10 cellular contexts compared by ENCODE assay signal in the genomic region with DNA sequence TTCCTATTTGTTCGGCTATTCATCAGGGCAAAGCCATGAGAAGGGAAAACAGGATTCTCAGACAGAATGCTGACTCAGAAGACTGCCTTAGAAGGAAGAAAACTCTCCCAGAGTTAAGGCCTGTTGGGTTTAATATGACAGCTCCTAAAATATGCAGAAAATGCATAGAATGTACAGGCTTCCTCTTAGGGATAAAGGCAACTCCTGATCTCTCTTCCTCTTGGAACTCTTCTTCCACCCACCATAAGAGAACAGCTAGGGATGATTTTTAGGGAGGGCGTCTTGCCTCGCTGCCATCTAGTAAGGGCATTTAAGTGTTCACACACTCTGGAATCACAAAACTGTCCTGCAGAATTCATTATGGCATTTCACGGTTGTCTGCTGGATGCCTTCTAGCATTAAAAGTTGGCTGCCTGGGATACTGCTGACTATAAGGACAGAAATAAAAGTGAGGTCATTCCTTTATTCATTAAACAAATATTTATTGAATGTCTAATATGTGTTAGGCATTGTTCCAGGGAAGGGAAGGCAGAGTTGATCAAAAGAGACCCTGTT.
DNase-seq lines count a peak whose midpoint lies in the region; ATAC-seq, FAIRE-seq and TF ChIP-seq lines count a peak whose summit lies in the region.
"Had no signal": no experiment of that assay in that cellular context is flagged by ENCODE, and none has a peak within 500 bp of the region (broad histone marks: within the 10 kb centered on the region; RNA-seq: fewer than 3 reads in every experiment).

No MANE protein-coding gene starts in this region.

- peak overlapping the region; percentile 81 for H3K27ac ChIP-seq in keratinocyte (ENCODE audit: control insufficient read depth, insufficient read depth, low read length)
- peak overlapping the region; percentile 65 to 75 for H3K27ac ChIP-seq in tibial artery
- H3K27ac ChIP-seq: parathyroid adenoma had no signal

- H3K4me1 Mint-ChIP-seq in MCF 10A (ENCODE audit: insufficient read depth, unreplicated experiment), result peaks cover 23% of the 10 kb centered on the region
- peaks cover 35% of the 10 kb centered on the region for H3K4me1 Mint-ChIP-seq in activated CD8-positive, alpha-beta T cell treated with anti-CD3 and anti-CD28 coated beads for 36 hours (ENCODE audit: low read depth)

- no peak overlapping the region for H3K4me3 Mint-ChIP-seq in MCF 10A (ENCODE audit: unreplicated experiment)
- H3K4me3 Mint-ChIP-seq in activated CD8-positive, alpha-beta T cell treated with anti-CD3 and anti-CD28 coated beads for 36 hours, result no peak overlapping the region
- H3K4me3 Mint-ChIP-seq: activated naive CD8-positive, alpha-beta T cell treated with anti-CD3 and anti-CD28 coated beads, Interleukin-2, amount 10 ng/mL, durations not matched to agents 7 days and 5 days had no signal

- no peaks in the 10 kb centered on the region for H3K9me3 Mint-ChIP-seq in MCF 10A (ENCODE audit: unreplicated experiment)
- no peaks in the 10 kb centered on the region for H3K9me3 Mint-ChIP-seq in activated CD8-positive, alpha-beta T cell treated with anti-CD3 and anti-CD28 coated beads for 36 hours
- H3K9me3 Mint-ChIP-seq: activated naive CD8-positive, alpha-beta T cell treated with anti-CD3 and anti-CD28 coated beads, Interleukin-2, amount 10 ng/mL, durations not matched to agents 7 days and 5 days had no signal

- H3K9me1 ChIP-seq in keratinocyte (ENCODE audit: control insufficient read depth, extremely low read depth, insufficient read depth, low read length), result peaks cover 3% of the 10 kb centered on the region

- intact Hi-C loops in MCF 10A (cut with micrococcal nuclease), result no loop called here
- intact Hi-C loops in tibial artery (cut with DNase I; ENCODE audit: low total_unique reads), result no loop called here
- intact Hi-C loops in activated CD8-positive, alpha-beta T cell treated with anti-CD3 and anti-CD28 coated beads for 36 hours (cut with micrococcal nuclease), result no loop called here

- peak overlapping the region; percentile 77 for H3K4me2 ChIP-seq in keratinocyte (ENCODE audit: control insufficient read depth, extremely low read depth, insufficient read depth, low read depth, low read length)

- CTCF ChIA-PET in MCF 10A (lab: Yijun Ruan, JAX), result interaction anchor here (0.5 to 1.4 kb wide), 3 partner anchors 10 to 168 kb away, joined by 3 to 6 read pairs (median 4); no protein-coding TSS in a partner anchor
- CTCF ChIA-PET in activated CD8-positive, alpha-beta T cell treated with anti-CD3 and anti-CD28 coated beads for 36 hours (lab: Charles Lee), result interaction anchor here (1.4 to 3.2 kb wide), 2 partner anchors 15 to 168 kb away, joined by 3 to 14 read pairs; no protein-coding TSS in a partner anchor

- H3K9me3 ChIP-seq in keratinocyte (ENCODE audit: control insufficient read depth, low read depth, low read length) (no peaks in the 10 kb centered on the region), tibial artery (no peaks in the 10 kb centered on the region)

- peaks cover 5% of the 10 kb centered on the region for H3K79me2 ChIP-seq in keratinocyte (ENCODE audit: control insufficient read depth, insufficient read depth, low read length)

- H4K20me1 ChIP-seq in keratinocyte (ENCODE audit: control insufficient read depth, extremely low read depth, insufficient read depth, low read length), result no peaks in the 10 kb centered on the region

- ATAC-seq in GM21528 (IDR thresholded peaks at IDR 0.05; ENCODE audit: low FRiP score, unreplicated experiment) (no peak), HG03095 (IDR thresholded peaks at IDR 0.05; ENCODE audit: unreplicated experiment) (no peak)
- no peak for ATAC-seq in activated CD8-positive, alpha-beta T cell treated with anti-CD3 and anti-CD28 coated beads for 36 hours

- H3K27me3 ChIP-seq in keratinocyte (ENCODE audit: control insufficient read depth, extremely low read depth, insufficient read depth, low read length) (no peaks in the 10 kb centered on the region), tibial artery (no peaks in the 10 kb centered on the region)

- dilution Hi-C loops in keratinocyte (cut with MboI; ENCODE audit: extremely low pct_ligation_motif_present, low sequenced_read_pairs), result no loop called here

- peak overlapping the region in 1 of 3 experiments; percentile 15 for H3K4me3 ChIP-seq in keratinocyte (ENCODE audit: control insufficient read depth in 2 of 3, extremely low read depth in 1 of 3, insufficient read depth in 2 of 3, low read depth in 1 of 3, low read length in 3 of 3)
- no peak overlapping the region for H3K4me3 ChIP-seq in tibial artery

- H3K36me3 Mint-ChIP-seq in MCF 10A (ENCODE audit: insufficient read depth, unreplicated experiment), result peaks cover 51% of the 10 kb centered on the region
- H3K36me3 Mint-ChIP-seq in activated CD8-positive, alpha-beta T cell treated with anti-CD3 and anti-CD28 coated beads for 36 hours (ENCODE audit: low read depth), result peaks cover 28% of the 10 kb centered on the region

- DNase-seq in HS-5 (ENCODE audit: low read depth), result peak; percentile 64
- DNase-seq in MCF 10A (ENCODE audit: unreplicated experiment), result no peak
- no peak for DNase-seq in keratinocyte (ENCODE audit: low read depth, low spot score)
- DNase-seq in tibial artery, result no peak
- DNase-seq in activated gamma-delta T cell treated with Interleukin-2 at 50 U/mL for 16 hours, result no peak
- DNase-seq in activated CD8-positive, alpha-beta T cell treated with anti-CD3 and anti-CD28 coated beads for 36 hours, result no peak
- DNase-seq: activated naive CD8-positive, alpha-beta T cell treated with anti-CD3 and anti-CD28 coated beads, Interleukin-2, amount 10 ng/mL, durations not matched to agents 7 days and 5 days had no signal

- H3K27ac Mint-ChIP-seq in MCF 10A (ENCODE audit: low read depth, unreplicated experiment), result peak overlapping the region; percentile 50
- no peak overlapping the region for H3K27ac Mint-ChIP-seq in activated CD8-positive, alpha-beta T cell treated with anti-CD3 and anti-CD28 coated beads for 36 hours
- H3K27ac Mint-ChIP-seq: activated naive CD8-positive, alpha-beta T cell treated with anti-CD3 and anti-CD28 coated beads, Interleukin-2, amount 10 ng/mL, durations not matched to agents 7 days and 5 days had no signal

- peak overlapping the region; percentile 62 for H3K9ac ChIP-seq in keratinocyte (ENCODE audit: control insufficient read depth, extremely low read depth, insufficient read depth, low read length)
- H3K9ac ChIP-seq: parathyroid adenoma had no signal

- FAIRE-seq in keratinocyte (lab: Jason Lieb, UNC), result peak; percentile 94

- TF ChIP-seq CTCF in MCF 10A (IDR thresholded peaks at IDR 0.05; ENCODE audit: unreplicated experiment) (no peak), keratinocyte (optimal IDR thresholded peaks at IDR 0.05 in 1 of 3, IDR thresholded peaks at IDR 0.05 in 1 of 3, conservative IDR thresholded peaks at IDR 0.05 in 1 of 3; ENCODE audit: extremely low read depth in 1 of 3, insufficient read depth in 2 of 3, low read length in 3 of 3) (no peak), tibial artery (IDR thresholded peaks at IDR 0.05) (no peak)
- TF ChIP-seq CTCF in activated CD8-positive, alpha-beta T cell treated with anti-CD3 and anti-CD28 coated beads for 36 hours (IDR thresholded peaks at IDR 0.05), result no peak

- POLR2A ChIA-PET in MCF 10A (lab: Yijun Ruan, JAX), result no interaction called here
- POLR2A ChIA-PET in activated CD8-positive, alpha-beta T cell treated with anti-CD3 and anti-CD28 coated beads for 36 hours (lab: Charles Lee), result interaction anchor here (1.1 kb wide), 1 partner anchor 15 kb away, joined by 4 read pairs; no protein-coding TSS in a partner anchor

- H2AFZ ChIP-seq in keratinocyte (ENCODE audit: control insufficient read depth, low read length), result no peak overlapping the region
- H2AFZ ChIP-seq: parathyroid adenoma had no signal

- H3K27me3 Mint-ChIP-seq in MCF 10A (ENCODE audit: insufficient read depth, unreplicated experiment), result no peaks in the 10 kb centered on the region
- no peaks in the 10 kb centered on the region for H3K27me3 Mint-ChIP-seq in activated CD8-positive, alpha-beta T cell treated with anti-CD3 and anti-CD28 coated beads for 36 hours
- H3K27me3 Mint-ChIP-seq: activated naive CD8-positive, alpha-beta T cell treated with anti-CD3 and anti-CD28 coated beads, Interleukin-2, amount 10 ng/mL, durations not matched to agents 7 days and 5 days had no signal

- H3K36me3 ChIP-seq in keratinocyte (ENCODE audit: control insufficient read depth in 2 of 2, extremely low read depth in 1 of 2, insufficient read depth in 2 of 2, low read length in 2 of 2) (peaks cover 6 to 12% of the 10 kb centered on the region in 2 experiments), tibial artery (peaks cover 5 to 18% (median 14%) of the 10 kb centered on the region in 3 donors)

- no TSS peak for BruUV-seq in MCF 10A (replicated peaks; lab: Mats Ljungman, UMichigan)

- peaks cover 42% of the 10 kb centered on the region for H3K4me1 ChIP-seq in keratinocyte (ENCODE audit: control insufficient read depth, extremely low read depth, insufficient read depth, low read length)
- H3K4me1 ChIP-seq in tibial artery, result peaks cover 0 to 40% (median 13%) of the 10 kb centered on the region in 4 donors
- H3K4me1 ChIP-seq: parathyroid adenoma had no signal
